Comparison of ENCODE assay signal across 19 cellular contexts in genomic region chr6:73528897-73529296, GRCh38. TPM values are rescaled to one million over a fixed set of nuclear protein-coding genes. Genes with fewer than 3 reads are reported as not detected.
DNase-seq lines count a peak whose midpoint lies in the region; ATAC-seq and TF ChIP-seq lines count a peak whose summit lies in the region.
"Had no signal": no experiment of that assay in that cellular context is flagged by ENCODE, and none has a peak within 500 bp of the region (broad histone marks: within the 10 kb centered on the region; RNA-seq: fewer than 3 reads in every experiment).

No MANE protein-coding gene starts in this region.

- no peak overlapping the region for H3K27ac ChIP-seq in spleen
- H3K27ac ChIP-seq: 22Rv1; BLaER1 treated with 17β-estradiol and CSF1 and Interleukin-3, amounts not matched to agents 10 nM and 100 nM; SJSA1 had no signal

- H3K9me3 ChIP-seq in spleen = no peaks in the 10 kb centered on the region
- H3K9me3 ChIP-seq: BLaER1 treated with 17β-estradiol and CSF1 and Interleukin-3, amounts not matched to agents 10 nM and 100 nM; SJSA1 had no signal

- peaks cover 3 to 6% (median 5%) of the 10 kb centered on the region in 6 donors for H3K4me1 ChIP-seq in spleen

- intact Hi-C loops in dendritic cell treated with granulocyte-macrophage colony-stimulating factor and Interleukin-4, amounts not matched to agents 40 ng/mL and 50 ng/mL, for 4 days (cut with micrococcal nuclease) = no loop called here
- intact Hi-C loops in spleen (cut with DNase I; ENCODE audit: low total_unique reads) = loop anchor here (10.0 kb wide), 1 partner anchor 56 kb away; no protein-coding TSS in a partner anchor

- no peak overlapping the region for H3K27ac Mint-ChIP-seq in activated CD8-positive, alpha-beta memory T cell treated with anti-CD3 and anti-CD28 coated beads, Interleukin-2, amount 10 ng/mL, durations not matched to agents 7 days and 5 days
- peak overlapping the region; percentile 5 for H3K27ac Mint-ChIP-seq in dendritic cell treated with granulocyte-macrophage colony-stimulating factor and Interleukin-4, amounts not matched to agents 40 ng/mL and 50 ng/mL, for 4 days
- H3K27ac Mint-ChIP-seq: CD8-positive, alpha-beta memory T cell had no signal

- no peak for TF ChIP-seq POLR2A in spleen (IDR thresholded peaks at IDR 0.05)

- peak; percentile 12 for DNase-seq in activated CD8-positive, alpha-beta memory T cell treated with anti-CD3 and anti-CD28 coated beads, Interleukin-2, amount 10 ng/mL, durations not matched to agents 7 days and 5 days
- DNase-seq in activated CD8-positive, alpha-beta memory T cell treated with anti-CD3 and anti-CD28 coated beads, Interleukin-2, amount 50 U/mL, for 4 hours = no peak
- peak; percentile 85 for DNase-seq in OCI-M1 (lab: John Stamatoyannopoulos, UW)
- DNase-seq in spleen = peak; percentile 9
- DNase-seq in NCI-H524 (lab: John Stamatoyannopoulos, UW) = no peak
- DNase-seq: Calu3; CD8-positive, alpha-beta memory T cell; DMS153; GOT3; NCI-H1092; NCI-H1436; NCI-H1930 had no signal

- no peaks in the 10 kb centered on the region for H3K36me3 Mint-ChIP-seq in activated CD8-positive, alpha-beta memory T cell treated with anti-CD3 and anti-CD28 coated beads, Interleukin-2, amount 10 ng/mL, durations not matched to agents 7 days and 5 days
- H3K36me3 Mint-ChIP-seq in dendritic cell treated with granulocyte-macrophage colony-stimulating factor and Interleukin-4, amounts not matched to agents 40 ng/mL and 50 ng/mL, for 4 days (ENCODE audit: low read depth) = no peaks in the 10 kb centered on the region
- H3K36me3 Mint-ChIP-seq: CD8-positive, alpha-beta memory T cell had no signal

- TF ChIP-seq CTCF in spleen (IDR thresholded peaks at IDR 0.05 in 8 of 11, conservative IDR thresholded peaks at IDR 0.05 in 3 of 11) = no peak

- no peaks in the 10 kb centered on the region for H3K36me3 ChIP-seq in spleen
- H3K36me3 ChIP-seq: BLaER1 treated with 17β-estradiol and CSF1 and Interleukin-3, amounts not matched to agents 10 nM and 100 nM; SJSA1 had no signal

- no peak for ATAC-seq in activated CD8-positive, alpha-beta memory T cell treated with anti-CD3 and anti-CD28 coated beads, Interleukin-2, amount 10 ng/mL, durations not matched to agents 7 days and 5 days
- ATAC-seq in GM18520 (IDR thresholded peaks at IDR 0.05; ENCODE audit: unreplicated experiment) (no peak), GM19467 (IDR thresholded peaks at IDR 0.05; ENCODE audit: unreplicated experiment) (no peak)
- ATAC-seq: HCT116 had no signal

- no peak overlapping the region for H3K4me3 ChIP-seq in spleen
- H3K4me3 ChIP-seq: BLaER1 treated with 17β-estradiol and CSF1 and Interleukin-3, amounts not matched to agents 10 nM and 100 nM; SJSA1 had no signal

- H3K4me3 Mint-ChIP-seq in activated CD8-positive, alpha-beta memory T cell treated with anti-CD3 and anti-CD28 coated beads, Interleukin-2, amount 10 ng/mL, durations not matched to agents 7 days and 5 days = no peak overlapping the region
- no peak overlapping the region for H3K4me3 Mint-ChIP-seq in dendritic cell treated with granulocyte-macrophage colony-stimulating factor and Interleukin-4, amounts not matched to agents 40 ng/mL and 50 ng/mL, for 4 days
- H3K4me3 Mint-ChIP-seq: CD8-positive, alpha-beta memory T cell had no signal

- H3K9me3 Mint-ChIP-seq in activated CD8-positive, alpha-beta memory T cell treated with anti-CD3 and anti-CD28 coated beads, Interleukin-2, amount 10 ng/mL, durations not matched to agents 7 days and 5 days (ENCODE audit: low read depth) = no peaks in the 10 kb centered on the region
- H3K9me3 Mint-ChIP-seq in dendritic cell treated with granulocyte-macrophage colony-stimulating factor and Interleukin-4, amounts not matched to agents 40 ng/mL and 50 ng/mL, for 4 days = no peaks in the 10 kb centered on the region
- H3K9me3 Mint-ChIP-seq: CD8-positive, alpha-beta memory T cell had no signal

- CTCF ChIA-PET in activated CD8-positive, alpha-beta memory T cell treated with anti-CD3 and anti-CD28 coated beads, Interleukin-2, amount 10 ng/mL, durations not matched to agents 7 days and 5 days (lab: Charles Lee) = no interaction called here

- H3K27me3 Mint-ChIP-seq in activated CD8-positive, alpha-beta memory T cell treated with anti-CD3 and anti-CD28 coated beads, Interleukin-2, amount 10 ng/mL, durations not matched to agents 7 days and 5 days = peaks cover 2% of the 10 kb centered on the region
- peaks cover 7% of the 10 kb centered on the region for H3K27me3 Mint-ChIP-seq in dendritic cell treated with granulocyte-macrophage colony-stimulating factor and Interleukin-4, amounts not matched to agents 40 ng/mL and 50 ng/mL, for 4 days

- no peaks in the 10 kb centered on the region for H3K27me3 ChIP-seq in spleen (replicated peaks in 1 of 7)
- H3K27me3 ChIP-seq: BLaER1 treated with 17β-estradiol and CSF1 and Interleukin-3, amounts not matched to agents 10 nM and 100 nM; SJSA1 had no signal

- 81 to 89% (median 85%) methylated on average over 7 of the region's 7 CpGs for WGBS in spleen, 5 donors

- H3K4me1 Mint-ChIP-seq in activated CD8-positive, alpha-beta memory T cell treated with anti-CD3 and anti-CD28 coated beads, Interleukin-2, amount 10 ng/mL, durations not matched to agents 7 days and 5 days = peaks cover 6% of the 10 kb centered on the region
- H3K4me1 Mint-ChIP-seq in dendritic cell treated with granulocyte-macrophage colony-stimulating factor and Interleukin-4, amounts not matched to agents 40 ng/mL and 50 ng/mL, for 4 days (ENCODE audit: low read depth) = peaks cover 1% of the 10 kb centered on the region

RNA-seq across cellular contexts. Expression of gene EEF1A1, which starts 8.1 kb away (rescaled TPM):
- 1,000 to 10,000 TPM; 5,026 to 6,984 TPM for total RNA-seq in activated CD8-positive, alpha-beta memory T cell treated with anti-CD3 and anti-CD28 coated beads, Interleukin-2, amount 10 ng/mL, durations not matched to agents 7 days and 5 days
- total RNA-seq in spleen = over 10,000 TPM in 1 of 7 donors, 1,000 to 10,000 TPM in 6; 7,486 to 10,079 (median 8,893) TPM
- over 10,000 TPM; 12,419 to 13,640 (median 12,484) TPM for polyA plus RNA-seq in spleen

Comparison
In these comparisons a context has a peak if more than half of its experiments do, and no peak if none do; other contexts are left out.
1. DNase-seq: peak in activated CD8-positive, alpha-beta memory T cell treated with anti-CD3 and anti-CD28 coated beads, Interleukin-2, amount 10 ng/mL, durations not matched to agents 7 days and 5 days (single experiment), OCI-M1 (single experiment) and spleen (single experiment); none in activated CD8-positive, alpha-beta memory T cell treated with anti-CD3 and anti-CD28 coated beads, Interleukin-2, amount 50 U/mL, for 4 hours (single experiment) and NCI-H524 (0 of 2).